ENCODE assay signal across 10 cellular contexts in the genomic region with DNA sequence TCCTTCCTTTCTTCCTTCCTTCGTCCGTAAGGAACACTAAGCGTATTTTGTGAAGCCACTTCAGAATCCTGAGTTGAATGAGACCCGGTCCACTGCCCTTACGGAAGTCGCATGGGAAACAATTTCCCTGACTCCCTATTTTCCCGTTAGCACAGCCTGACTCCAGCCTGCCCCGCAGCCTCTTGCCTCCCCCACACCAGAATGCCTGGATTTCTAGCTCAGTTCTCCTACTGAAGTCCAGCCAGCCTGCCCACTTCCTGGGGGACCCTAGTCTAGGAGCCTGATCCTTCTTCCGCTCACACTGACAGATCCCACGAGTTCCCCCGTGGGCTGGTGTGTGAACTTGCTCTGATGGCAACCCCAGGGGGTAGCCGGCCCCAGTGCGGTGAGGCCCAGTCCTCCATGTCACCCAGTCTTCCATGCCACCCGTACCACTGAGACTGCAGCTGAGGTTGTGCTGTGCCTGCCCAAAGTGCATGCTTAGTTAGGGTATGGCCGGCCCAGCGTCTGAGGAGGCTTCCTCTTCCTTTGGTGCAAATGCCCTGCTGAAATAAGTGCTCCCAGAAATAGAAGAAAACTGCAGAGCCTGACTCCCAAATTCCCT. TPM values are rescaled to one million over a fixed set of nuclear protein-coding genes. Genes with fewer than 3 reads are reported as not detected.
DNase-seq lines count a peak whose midpoint lies in the region; ATAC-seq and TF ChIP-seq lines count a peak whose summit lies in the region.
"Had no signal": no experiment of that assay in that cellular context is flagged by ENCODE, and none has a peak within 500 bp of the region (broad histone marks: within the 10 kb centered on the region; RNA-seq: fewer than 3 reads in every experiment).

No MANE protein-coding gene starts in this region.

- intact Hi-C loops in dorsolateral prefrontal cortex (cut with DNase I) (no loop called here), sigmoid colon (cut with DNase I) (no loop called here), body of pancreas (cut with DNase I) (no loop called here)

- peak in 1 of 56 donors; percentile 4 for TF ChIP-seq CTCF in dorsolateral prefrontal cortex (IDR thresholded peaks at IDR 0.05 in 54 of 56, conservative IDR thresholded peaks at IDR 0.05 in 2 of 56; ENCODE audit: low read depth in 1 of 56, partially characterized antibody in 56 of 56)
- TF ChIP-seq CTCF in sigmoid colon (IDR thresholded peaks at IDR 0.05) = no peak
- TF ChIP-seq CTCF in body of pancreas (IDR thresholded peaks at IDR 0.05) = no peak

- H3K9me3 ChIP-seq in sigmoid colon (no peaks in the 10 kb centered on the region), body of pancreas (no peaks in the 10 kb centered on the region)
- H3K9me3 ChIP-seq: ovary had no signal

- DNase-seq in dorsolateral prefrontal cortex (no peak), sigmoid colon (peak; percentile 60), NCI-H510A treated with DMSO at 0.1 percent for 48 hours (lab: John Stamatoyannopoulos, UW) (no peak), body of pancreas (no peak), foreskin melanocyte (no peak), AG08396 (ENCODE audit: low spot score) (no peak)
- DNase-seq: NCI-H2227 treated with DMSO at 0.1 percent for 48 hours, ovary had no signal

- H3K4me1 ChIP-seq in sigmoid colon (peaks cover 0 to 79% (median 75%) of the 10 kb centered on the region in 4 donors), body of pancreas (peaks cover 30% of the 10 kb centered on the region)

- H3K4me3 ChIP-seq in dorsolateral prefrontal cortex (peak overlapping the region in 2 of 59 donors; percentile 1), sigmoid colon (no peak overlapping the region), body of pancreas (no peak overlapping the region)
- H3K4me3 ChIP-seq: ovary had no signal

- TF ChIP-seq POLR2A in sigmoid colon (IDR thresholded peaks at IDR 0.05) (no peak), body of pancreas (IDR thresholded peaks at IDR 0.05) (no peak)

- 82 to 85% methylated on average over 16 of the region's 16 CpGs for WGBS in sigmoid colon, 2 donors
- 83 to 90% methylated on average over 10 to 16 of the region's 16 CpGs for WGBS in body of pancreas, 2 donors

- TF ChIP-seq EP300 in sigmoid colon (IDR thresholded peaks at IDR 0.05) = no peak

- ATAC-seq in GM18868 (IDR thresholded peaks at IDR 0.05; ENCODE audit: unreplicated experiment) = peak; percentile 34
- peak; percentile 10 for ATAC-seq in HG03039 (IDR thresholded peaks at IDR 0.05; ENCODE audit: unreplicated experiment)
- ATAC-seq in body of pancreas = no peak

- H3K27me3 ChIP-seq in dorsolateral prefrontal cortex (no peaks in the 10 kb centered on the region), sigmoid colon (no peaks in the 10 kb centered on the region), body of pancreas (no peaks in the 10 kb centered on the region)
- H3K27me3 ChIP-seq: ovary had no signal

- H3K27ac ChIP-seq in dorsolateral prefrontal cortex = peak overlapping the region in 50 of 59 donors; percentile 10 to 95 (median 76)
- H3K27ac ChIP-seq in sigmoid colon = peak overlapping the region; percentile 77 to 95 (median 94)
- no peak overlapping the region for H3K27ac ChIP-seq in body of pancreas
- H3K27ac ChIP-seq: ovary had no signal

- H3K36me3 ChIP-seq in sigmoid colon = no peaks in the 10 kb centered on the region
- H3K36me3 ChIP-seq in body of pancreas (replicated peaks in 1 of 2; ENCODE audit: insufficient read depth in 1 of 2, low read depth in 2 of 2) = no peaks in the 10 kb centered on the region
- H3K36me3 ChIP-seq: ovary had no signal

RNA-seq across cellular contexts. Expression of a gene that starts 31.6 kb away (rescaled TPM):
- total RNA-seq in dorsolateral prefrontal cortex = 100 to 1,000 TPM in 117 of 120 experiments, 10 to 100 TPM in 3; 73.9 to 334 (median 144) TPM
- total RNA-seq in sigmoid colon = 10 to 100 TPM; 24.7 to 46.8 (median 35.5) TPM
- 100 to 1,000 TPM; 110 to 220 (median 142) TPM for polyA plus RNA-seq in sigmoid colon
- 10 to 100 TPM; 14.8 to 20.2 TPM for total RNA-seq in body of pancreas

Comparison
In these comparisons a context has a peak if more than half of its experiments do, and no peak if none do; other contexts are left out.
1. H3K27ac ChIP-seq: peak in dorsolateral prefrontal cortex (50 of 59) and sigmoid colon (4 of 4); none in body of pancreas (0 of 4).